Comparison of ENCODE assay signal across 8 cellular contexts in the genomic region with DNA sequence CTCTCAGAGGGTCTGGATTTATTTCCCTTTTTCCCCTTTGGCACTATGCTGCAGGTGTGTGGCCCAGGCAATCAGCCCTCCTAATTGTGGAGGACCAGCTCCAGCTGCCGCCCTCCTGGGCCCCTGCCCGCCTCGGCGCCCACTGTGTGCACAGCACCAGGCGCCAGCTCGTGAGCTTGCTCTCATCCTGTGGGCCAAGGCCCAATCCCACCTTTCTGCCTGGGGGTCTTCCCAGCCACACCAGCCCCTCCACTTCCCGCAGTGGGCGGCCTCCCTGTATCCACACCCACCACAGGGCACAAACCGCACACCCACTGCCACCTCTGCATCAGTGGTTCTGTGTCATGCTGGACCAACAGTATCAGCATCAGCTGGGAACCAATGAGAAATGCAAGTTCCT. TPM values are rescaled to one million over a fixed set of nuclear protein-coding genes. Genes with fewer than 3 reads are reported as not detected.
"Had no signal": no experiment of that assay in that cellular context is flagged by ENCODE, and none has a peak within 500 bp of the region (broad histone marks: within the 10 kb centered on the region; RNA-seq: fewer than 3 reads in every experiment).

No MANE protein-coding gene starts in this region.

- H3K4me3 ChIP-seq: adrenal gland, body of pancreas, gastrocnemius medialis had no signal

- H3K36me3 ChIP-seq: adrenal gland, gastrocnemius medialis had no signal

- H3K9me3 ChIP-seq: adrenal gland, body of pancreas, gastrocnemius medialis had no signal

- H3K27ac ChIP-seq: adrenal gland, body of pancreas, epithelial cell of prostate, foreskin keratinocyte, gastrocnemius medialis had no signal

- H3K4me1 ChIP-seq: adrenal gland, body of pancreas, foreskin keratinocyte, gastrocnemius medialis had no signal

- FAIRE-seq: colon had no signal

- DNase-seq: cortex of kidney had no signal

- H3K27me3 ChIP-seq: adrenal gland, body of pancreas, gastrocnemius medialis had no signal

RNA-seq across cellular contexts. Expression of a gene that starts 25.5 kb away (rescaled TPM):
- total RNA-seq: chondrocyte, foreskin keratinocyte had no signal
